9 cellular contexts compared by ENCODE assay signal in genomic region chr6:31114540-31114876, GRCh38. TPM values are rescaled to one million over a fixed set of nuclear protein-coding genes. Genes with fewer than 3 reads are reported as not detected.
DNase-seq lines count a peak whose midpoint lies in the region; ATAC-seq and TF ChIP-seq lines count a peak whose summit lies in the region.
"Had no signal": no experiment of that assay in that cellular context is flagged by ENCODE, and none has a peak within 500 bp of the region (broad histone marks: within the 10 kb centered on the region; RNA-seq: fewer than 3 reads in every experiment).

PSORS1C1 (plus strand) TSS chr6:31114800; CDS start chr6:31129633, 14,833 bp downstream.

- H3K9ac ChIP-seq in MM.1S (ENCODE audit: low read length) = no peak within 1 kb of the TSS

- no peak within 1 kb of the TSS for H3K4me2 ChIP-seq in MM.1S (ENCODE audit: low read depth, low read length)

- TF ChIP-seq CTCF in AG10803 (conservative IDR thresholded peaks at IDR 0.05; ENCODE audit: low read length) = no peak
- no peak for TF ChIP-seq CTCF in RWPE2 (IDR thresholded peaks at IDR 0.05; ENCODE audit: poor library complexity, severe bottlenecking)
- TF ChIP-seq CTCF in fibroblast of villous mesenchyme (IDR thresholded peaks at IDR 0.05; ENCODE audit: insufficient read depth, low read depth, low read length) = no peak
- TF ChIP-seq CTCF in omental fat pad (IDR thresholded peaks at IDR 0.05) = no peak
- TF ChIP-seq CTCF in CD4-positive, alpha-beta T cell (IDR thresholded peaks at IDR 0.05) = no peak
- TF ChIP-seq CTCF in MM.1S (IDR thresholded peaks at IDR 0.05; ENCODE audit: low read length) = no peak

- DNase-seq in AG10803 (ENCODE audit: low read depth) (peak; percentile 97), RWPE2 (ENCODE audit: low spot score) (peak; percentile 94), fibroblast of villous mesenchyme (ENCODE audit: low read depth) (peak; percentile 90), omental fat pad (ENCODE audit: low spot score) (peak; percentile 46), MM.1S (no peak)
- DNase-seq in activated T-cell treated with anti-CD3 and anti-CD28 coated beads, Interleukin-2, amount 50 U/mL, for 24 hours = no peak
- DNase-seq in activated naive CD4-positive, alpha-beta T cell treated with anti-CD3 and anti-CD28 coated beads, Interleukin-2, amount 50 U/mL, for 72 hours (ENCODE audit: low spot score in 2 of 2) = no peak
- DNase-seq in CD4-positive, alpha-beta T cell = no peak

- H3K9me3 ChIP-seq in RWPE2 (ENCODE audit: severe bottlenecking) = no peaks in the 10 kb centered on the region
- H3K9me3 ChIP-seq in CD4-positive, alpha-beta T cell (ENCODE audit: control insufficient read depth, low read length) = no peaks in the 10 kb centered on the region
- no peaks in the 10 kb centered on the region for H3K9me3 ChIP-seq in MM.1S (replicated peaks; ENCODE audit: insufficient read depth, low read length)

- no peak within 1 kb of the TSS for H2AFZ ChIP-seq in MM.1S (ENCODE audit: low read length)

- H3K36me3 Mint-ChIP-seq in activated T-cell treated with anti-CD3 and anti-CD28 coated beads, Interleukin-2, amount 50 U/mL, for 24 hours (ENCODE audit: low read depth) = no peaks in the 10 kb centered on the region
- H3K36me3 Mint-ChIP-seq in activated naive CD4-positive, alpha-beta T cell treated with anti-CD3 and anti-CD28 coated beads, Interleukin-2, amount 50 U/mL, for 72 hours = no peaks in the 10 kb centered on the region
- H3K36me3 Mint-ChIP-seq in CD4-positive, alpha-beta T cell (ENCODE audit: low read depth) = no peaks in the 10 kb centered on the region

- POLR2A ChIA-PET in CD4-positive, alpha-beta T cell (lab: Charles Lee) = interaction anchor here (1.0 to 1.3 kb wide), 3 partner anchors 21 to 35 kb away, joined by 3 to 5 read pairs (median 5); no protein-coding TSS in a partner anchor

- intact Hi-C loops in CD4-positive, alpha-beta T cell (cut with DNase I, micrococcal nuclease) = loop anchor here in 1 of 2 experiments (10.0 kb wide), 1 partner anchor 180 kb away; the partner anchor contains the start of gene SFTA2

- H3K27ac Mint-ChIP-seq in activated T-cell treated with anti-CD3 and anti-CD28 coated beads, Interleukin-2, amount 50 U/mL, for 24 hours = no peak within 1 kb of the TSS
- peak within 1 kb of the TSS in 1 of 2 donors; percentile 76 for H3K27ac Mint-ChIP-seq in activated naive CD4-positive, alpha-beta T cell treated with anti-CD3 and anti-CD28 coated beads, Interleukin-2, amount 50 U/mL, for 72 hours
- H3K27ac Mint-ChIP-seq in CD4-positive, alpha-beta T cell = no peak within 1 kb of the TSS

- peaks cover 2% of the 10 kb centered on the region for H3K4me1 Mint-ChIP-seq in activated T-cell treated with anti-CD3 and anti-CD28 coated beads, Interleukin-2, amount 50 U/mL, for 24 hours (ENCODE audit: low read depth)
- peaks cover 11% of the 10 kb centered on the region for H3K4me1 Mint-ChIP-seq in CD4-positive, alpha-beta T cell (ENCODE audit: low read depth)

- CTCF ChIA-PET in CD4-positive, alpha-beta T cell (lab: Charles Lee) = no interaction called here

- peaks cover 8% of the 10 kb centered on the region for H3K27me3 Mint-ChIP-seq in activated T-cell treated with anti-CD3 and anti-CD28 coated beads, Interleukin-2, amount 50 U/mL, for 24 hours
- peaks cover 7% of the 10 kb centered on the region for H3K27me3 Mint-ChIP-seq in CD4-positive, alpha-beta T cell

- no peaks in the 10 kb centered on the region for H3K9me2 ChIP-seq in MM.1S (replicated peaks; ENCODE audit: insufficient read depth, low read length)

- H4K20me1 ChIP-seq in MM.1S (ENCODE audit: insufficient read depth, low read length) = no peaks in the 10 kb centered on the region

- H3K4me3 ChIP-seq in AG10803 (ENCODE audit: low read length) (peak within 1 kb of the TSS; percentile 61), RWPE2 (ENCODE audit: severe bottlenecking) (peak within 1 kb of the TSS; percentile 27), fibroblast of villous mesenchyme (ENCODE audit: low read depth, low read length) (peak within 1 kb of the TSS; percentile 42), MM.1S (ENCODE audit: low read length) (no peak within 1 kb of the TSS)

- peak; percentile 97 for ATAC-seq in RWPE2 (ENCODE audit: low read depth)
- peak; percentile 94 for ATAC-seq in omental fat pad (ENCODE audit: low FRiP score)
- ATAC-seq in activated naive CD4-positive, alpha-beta T cell treated with anti-CD3 and anti-CD28 coated beads, Interleukin-2, amount 50 U/mL, for 72 hours = no peak
- no peak for ATAC-seq in CD4-positive, alpha-beta T cell (ENCODE audit: poor library complexity)

- no peaks in the 10 kb centered on the region for H3K9me3 Mint-ChIP-seq in activated T-cell treated with anti-CD3 and anti-CD28 coated beads, Interleukin-2, amount 50 U/mL, for 24 hours
- no peaks in the 10 kb centered on the region for H3K9me3 Mint-ChIP-seq in activated naive CD4-positive, alpha-beta T cell treated with anti-CD3 and anti-CD28 coated beads, Interleukin-2, amount 50 U/mL, for 72 hours
- no peaks in the 10 kb centered on the region for H3K9me3 Mint-ChIP-seq in CD4-positive, alpha-beta T cell

- no peak within 1 kb of the TSS for H3K4me3 Mint-ChIP-seq in activated T-cell treated with anti-CD3 and anti-CD28 coated beads, Interleukin-2, amount 50 U/mL, for 24 hours
- no peak within 1 kb of the TSS for H3K4me3 Mint-ChIP-seq in CD4-positive, alpha-beta T cell

- H3K4me1 ChIP-seq in RWPE2 (ENCODE audit: insufficient read depth, poor library complexity, severe bottlenecking) (peaks cover 16% of the 10 kb centered on the region), MM.1S (ENCODE audit: low read length) (no peaks in the 10 kb centered on the region)

- H3K79me2 ChIP-seq in MM.1S (ENCODE audit: low read length) = no peaks in the 10 kb centered on the region

- peak within 1 kb of the TSS; percentile 92 for H3K27ac ChIP-seq in RWPE2 (ENCODE audit: poor library complexity, severe bottlenecking)
- no peak within 1 kb of the TSS for H3K27ac ChIP-seq in CD4-positive, alpha-beta T cell (ENCODE audit: low read depth, low read length)
- no peak within 1 kb of the TSS for H3K27ac ChIP-seq in MM.1S (ENCODE audit: low read length)

- no peaks in the 10 kb centered on the region; the same call in 1 of the 2 replicates for H3K36me3 ChIP-seq in RWPE2 (ENCODE audit: low read depth)
- H3K36me3 ChIP-seq in MM.1S (replicated peaks; ENCODE audit: insufficient read depth, low read length) = no peaks in the 10 kb centered on the region

- H3F3A ChIP-seq in MM.1S (ENCODE audit: insufficient read depth, low read length) = no peaks in the 10 kb centered on the region

- H3K27me3 ChIP-seq in RWPE2 (ENCODE audit: insufficient read depth, poor library complexity, severe bottlenecking) = no peaks in the 10 kb centered on the region
- no peaks in the 10 kb centered on the region for H3K27me3 ChIP-seq in CD4-positive, alpha-beta T cell (ENCODE audit: control insufficient read depth, insufficient read depth, low read length)
- H3K27me3 ChIP-seq in MM.1S (replicated peaks; ENCODE audit: insufficient read depth, low read length) = peaks cover 85% of the 10 kb centered on the region

RNA-seq across cellular contexts. Expression of gene PSORS1C1, which starts in this region (rescaled TPM):
- 0.97 and 3.0 TPM in 2 replicates for total RNA-seq in fibroblast of villous mesenchyme
- 1 to 10 TPM in 3 of 4 donors, under 1 TPM in 1; 0.60 to 1.3 (median 1.3) TPM for total RNA-seq in omental fat pad
- total RNA-seq in activated naive CD4-positive, alpha-beta T cell treated with anti-CD3 and anti-CD28 coated beads, Interleukin-2, amount 50 U/mL, for 72 hours = 1 to 10 TPM in 1 of 2 donors, under 1 TPM in 1; 0.41 to 3.2 TPM
- not detected for total RNA-seq in CD4-positive, alpha-beta T cell
- total RNA-seq: T-helper 1 cell treated with Interleukin-12 subunit alpha and Interleukin-12 subunit beta and Interleukin-4 antibody, amounts not matched to agents 30 ng/mL and 1 ng/mL, for 36 hours had no signal

Comparison
In these comparisons a context has a peak if more than half of its experiments do, and no peak if none do; other contexts are left out.
1. DNase-seq: peak in AG10803 (single experiment), RWPE2 (single experiment), fibroblast of villous mesenchyme (single experiment) and omental fat pad (single experiment); none in activated T-cell treated with anti-CD3 and anti-CD28 coated beads, Interleukin-2, amount 50 U/mL, for 24 hours (single experiment), activated naive CD4-positive, alpha-beta T cell treated with anti-CD3 and anti-CD28 coated beads, Interleukin-2, amount 50 U/mL, for 72 hours (0 of 2), CD4-positive, alpha-beta T cell (0 of 10) and MM.1S (single experiment).
2. ATAC-seq: peak in RWPE2 (single experiment) and omental fat pad (single experiment); none in activated naive CD4-positive, alpha-beta T cell treated with anti-CD3 and anti-CD28 coated beads, Interleukin-2, amount 50 U/mL, for 72 hours (0 of 2) and CD4-positive, alpha-beta T cell (single experiment).